22 cellular contexts compared by ENCODE assay signal in genomic region chr19:44972802-44973201, GRCh38. TPM values are rescaled to one million over a fixed set of nuclear protein-coding genes. Genes with fewer than 3 reads are reported as not detected.
"Had no signal": no experiment of that assay in that cellular context is flagged by ENCODE, and none has a peak within 500 bp of the region (broad histone marks: within the 10 kb centered on the region; RNA-seq: fewer than 3 reads in every experiment).

No MANE protein-coding gene starts in this region.

- DNase-seq: cortex of kidney; dorsolateral prefrontal cortex; effector CD8-positive, alpha-beta T cell; gastrocnemius medialis; heart right ventricle; hypothalamus; islet precursor cell; mammary epithelial cell; naive thymus-derived CD4-positive, alpha-beta T cell; nucleus accumbens; pancreas; right cardiac atrium; small intestine; stimulated activated CD4-positive, alpha-beta T cell treated with anti-CD3 and anti-CD28 coated beads, Interleukin-12 subunit alpha, Interleukin-12 subunit beta, amount 100 ng/mL, for 4 hours; stimulated activated naive CD4-positive, alpha-beta T cell treated with Interleukin-2 at 50 U/mL for 16 hours had no signal

- H3K27ac ChIP-seq: esophagus muscularis mucosa, gastrocnemius medialis, heart right ventricle, pancreas had no signal

- H3K9me3 Mint-ChIP-seq: naive thymus-derived CD4-positive, alpha-beta T cell; type B pancreatic cell had no signal

- H3K27me3 Mint-ChIP-seq: naive thymus-derived CD4-positive, alpha-beta T cell; progenitor cell of endocrine pancreas; type B pancreatic cell had no signal

- H3K4me3 Mint-ChIP-seq: naive thymus-derived CD4-positive, alpha-beta T cell; type B pancreatic cell had no signal

- H3K4me1 ChIP-seq: esophagus muscularis mucosa, gastrocnemius medialis, heart right ventricle, pancreas had no signal

- H3K9me3 ChIP-seq: esophagus muscularis mucosa, gastrocnemius medialis, heart right ventricle, pancreas had no signal

- H3K4me3 ChIP-seq: dorsolateral prefrontal cortex, esophagus muscularis mucosa, gastrocnemius medialis, heart right ventricle, pancreas had no signal

- H3K27ac Mint-ChIP-seq: naive thymus-derived CD4-positive, alpha-beta T cell; progenitor cell of endocrine pancreas; type B pancreatic cell had no signal

- H3K27me3 ChIP-seq: dorsolateral prefrontal cortex, esophagus muscularis mucosa, gastrocnemius medialis, heart right ventricle, pancreas had no signal

RNA-seq across cellular contexts. Expression of gene APOC2, which starts 27.0 kb away (rescaled TPM):
- total RNA-seq: esophagus muscularis mucosa, fibroblast of villous mesenchyme, mammary epithelial cell, mononuclear cell, progenitor cell of endocrine pancreas, right cardiac atrium had no signal

RNA-seq across cellular contexts. Expression of gene APOC4, which starts 30.8 kb away (rescaled TPM):
- total RNA-seq: esophagus muscularis mucosa; fibroblast of villous mesenchyme; gastrocnemius medialis; heart right ventricle; lower leg skin; mammary epithelial cell; mesenteric fat pad; mononuclear cell; naive thymus-derived CD4-positive, alpha-beta T cell; progenitor cell of endocrine pancreas; right cardiac atrium had no signal

RNA-seq across cellular contexts. Expression of gene APOC1, which starts 58.4 kb away (rescaled TPM):
- total RNA-seq: mononuclear cell had no signal
